Comparison of ENCODE assay signal across 11 cellular contexts in the genomic region with DNA sequence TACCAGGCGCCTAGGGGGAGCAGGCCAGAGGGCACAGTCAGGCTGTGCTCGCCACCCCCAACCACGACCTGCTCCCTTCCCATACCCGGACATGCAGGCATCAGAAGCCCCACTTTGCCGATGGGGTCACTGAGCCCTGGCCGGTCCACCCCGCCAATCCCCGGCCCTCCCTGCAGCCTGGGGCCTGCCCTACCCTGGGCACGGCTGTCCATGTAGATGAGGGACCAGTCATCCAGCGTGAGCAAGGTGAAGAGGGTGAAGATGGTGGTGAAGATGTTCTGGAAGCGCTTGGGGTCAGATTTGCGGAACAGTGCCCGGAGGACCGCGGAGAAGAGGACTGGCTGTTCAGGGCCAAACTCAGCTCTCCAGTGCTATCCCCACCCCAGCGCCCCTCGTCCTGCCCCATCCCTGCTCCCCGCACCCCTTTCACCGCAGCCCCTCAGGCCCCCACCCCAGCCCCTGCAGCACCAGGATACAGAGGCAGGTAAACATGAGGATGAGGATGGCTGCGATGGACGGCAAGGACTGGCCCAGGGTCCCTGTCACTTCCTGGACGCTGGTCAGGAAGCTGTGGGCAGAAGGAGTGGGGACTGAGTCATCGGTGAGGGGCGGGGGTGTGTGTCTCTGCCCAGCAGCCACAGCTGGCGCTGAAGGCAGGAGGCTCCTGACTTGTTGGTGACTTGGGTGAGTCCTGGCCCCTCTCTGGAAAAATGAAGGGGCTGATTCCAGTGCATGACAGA. TPM values are rescaled to one million over a fixed set of nuclear protein-coding genes. Genes with fewer than 3 reads are reported as not detected.
DNase-seq lines count a peak whose midpoint lies in the region; ATAC-seq, FAIRE-seq and TF ChIP-seq lines count a peak whose summit lies in the region.
"Had no signal": no experiment of that assay in that cellular context is flagged by ENCODE, and none has a peak within 500 bp of the region (broad histone marks: within the 10 kb centered on the region; RNA-seq: fewer than 3 reads in every experiment).

No MANE protein-coding gene starts in this region.

- no peak overlapping the region for H3K18ac ChIP-seq in trophoblast cell (ENCODE audit: low read length)

- intact Hi-C loops in esophagus muscularis mucosa (cut with DNase I), result no loop called here

- no peak for FAIRE-seq in bronchial epithelial cell (lab: Jason Lieb, UNC)

- H3K27ac ChIP-seq in trophoblast cell (ENCODE audit: low read depth, low read length), result no peak overlapping the region
- H3K27ac ChIP-seq in esophagus muscularis mucosa (replicated peaks in 1 of 4), result no peak overlapping the region

- no CpG with 5 or more reads among the region's 25 CpGs for WGBS in trophoblast cell (ENCODE audit: extremely low coverage, insufficient coverage, insufficient read length)
- 76% methylated on average over 23 of the region's 25 CpGs for WGBS in esophagus muscularis mucosa

- H3K4ac ChIP-seq in trophoblast cell (ENCODE audit: low read depth, low read length), result no peak overlapping the region

- H3K9ac ChIP-seq in trophoblast cell (ENCODE audit: low read length), result no peak overlapping the region

- no peak overlapping the region for H3K4me3 Mint-ChIP-seq in WTC11

- ATAC-seq in WTC11, result no peak

- no peaks in the 10 kb centered on the region for H3K4me1 Mint-ChIP-seq in WTC11

- H2AFZ ChIP-seq in trophoblast cell (ENCODE audit: insufficient read depth, low read length, poor library complexity), result no peak overlapping the region

- CTCF ChIA-PET in WTC11 (lab: Charles Lee), result no interaction called here

- no peak overlapping the region for H3K4me2 ChIP-seq in trophoblast cell (ENCODE audit: low read length)

- peak overlapping the region; percentile 22 for H2AK5ac ChIP-seq in trophoblast cell (ENCODE audit: low read length)

- no peak overlapping the region for H4K8ac ChIP-seq in trophoblast cell (ENCODE audit: low read depth, low read length)

- H2BK120ac ChIP-seq in trophoblast cell (ENCODE audit: insufficient read depth, low read length, poor library complexity), result no peak overlapping the region

- H3K9me3 ChIP-seq in trophoblast cell (ENCODE audit: insufficient read depth, low read depth, low read length), result peaks cover 4% of the 10 kb centered on the region
- H3K9me3 ChIP-seq in esophagus muscularis mucosa, result no peaks in the 10 kb centered on the region

- TF ChIP-seq CTCF in bronchial epithelial cell (IDR thresholded peaks at IDR 0.05; ENCODE audit: insufficient read depth, low read length, severe bottlenecking) (no peak), WTC11 (IDR thresholded peaks at IDR 0.05) (no peak), esophagus muscularis mucosa (IDR thresholded peaks at IDR 0.05) (no peak)

- H2BK12ac ChIP-seq in trophoblast cell (ENCODE audit: low read length), result peak overlapping the region; percentile 71

- H3K79me1 ChIP-seq in trophoblast cell (ENCODE audit: low read length), result no peaks in the 10 kb centered on the region

- POLR2A ChIA-PET in WTC11 (lab: Charles Lee), result no interaction called here

- H3K79me2 ChIP-seq in trophoblast cell (ENCODE audit: control insufficient read depth, insufficient read depth, low read length, poor library complexity), result no peaks in the 10 kb centered on the region

- no peak overlapping the region for H4K12ac ChIP-seq in trophoblast cell (ENCODE audit: low read depth, low read length)

- peaks cover 29% of the 10 kb centered on the region for H3K27me3 Mint-ChIP-seq in WTC11 (ENCODE audit: low read depth)

- no peak for TF ChIP-seq EP300 in esophagus muscularis mucosa (IDR thresholded peaks at IDR 0.05)

- H3K4me1 ChIP-seq in trophoblast cell (ENCODE audit: control insufficient read depth in 1 of 2, insufficient read depth in 2 of 2, low read length in 2 of 2), result peaks cover 0 to 3% of the 10 kb centered on the region in 2 experiments
- peaks cover 7 to 14% (median 11%) of the 10 kb centered on the region in 4 donors for H3K4me1 ChIP-seq in esophagus muscularis mucosa

- H3K4me3 ChIP-seq in bronchial epithelial cell (ENCODE audit: low read depth, low read length) (no peak overlapping the region), trophoblast cell (ENCODE audit: low read depth, low read length) (no peak overlapping the region), esophagus muscularis mucosa (no peak overlapping the region)

- H4K91ac ChIP-seq in trophoblast cell (ENCODE audit: low read depth, low read length), result no peak overlapping the region

- DNase-seq in GDM1 (lab: John Stamatoyannopoulos, UW), result peak; percentile 52
- DNase-seq in NOMO-1 treated with dmso at 0.1 percent for 144 hours (lab: John Stamatoyannopoulos, UW; ENCODE audit: unreplicated experiment), result peak; percentile 68
- DNase-seq in bronchial epithelial cell (ENCODE audit: low read depth), result peak; percentile 67
- DNase-seq in trophoblast cell, result peak; percentile 78 to 79
- DNase-seq in WTC11 (ENCODE audit: low spot score), result no peak
- DNase-seq in esophagus muscularis mucosa (ENCODE audit: extremely low spot score), result no peak
- DNase-seq in stimulated activated CD4-positive, alpha-beta T cell treated with anti-CD3 and anti-CD28 coated beads, Interleukin-15, amount 100 ng/mL, for 24 hours, result no peak
- no peak for DNase-seq in NCI-H2171 treated with DMSO at 0.1 percent for 48 hours (lab: John Stamatoyannopoulos, UW)
- DNase-seq: naive B cell, NCI-H526 treated with DMSO at 0.1 percent for 48 hours had no signal

- no peak overlapping the region for H3K23ac ChIP-seq in trophoblast cell (ENCODE audit: low read length)

- no peaks in the 10 kb centered on the region for H3K27me3 ChIP-seq in bronchial epithelial cell (ENCODE audit: control insufficient read depth, insufficient read depth, low read length)
- no peaks in the 10 kb centered on the region for H3K27me3 ChIP-seq in trophoblast cell (ENCODE audit: insufficient read depth, low read length)
- H3K27me3 ChIP-seq in esophagus muscularis mucosa, result no peaks in the 10 kb centered on the region

- H3K27ac Mint-ChIP-seq in WTC11, result no peak overlapping the region
- H3K27ac Mint-ChIP-seq: naive B cell had no signal

- H3K36me3 Mint-ChIP-seq in WTC11, result no peaks in the 10 kb centered on the region
- H3K36me3 Mint-ChIP-seq: naive B cell had no signal

- H3K36me3 ChIP-seq in bronchial epithelial cell (ENCODE audit: control insufficient read depth, insufficient read depth, low read length) (no peaks in the 10 kb centered on the region), trophoblast cell (ENCODE audit: control insufficient read depth in 1 of 2, insufficient read depth in 2 of 2, low read length in 2 of 2) (no peaks in the 10 kb centered on the region), esophagus muscularis mucosa (no peaks in the 10 kb centered on the region)

- no peaks in the 10 kb centered on the region for H3K9me3 Mint-ChIP-seq in WTC11
- H3K9me3 Mint-ChIP-seq: naive B cell had no signal

- no peak overlapping the region for H3K14ac ChIP-seq in trophoblast cell (ENCODE audit: low read length)

- no peak for TF ChIP-seq POLR2A in esophagus muscularis mucosa (IDR thresholded peaks at IDR 0.05; ENCODE audit: low read depth)

- no peak overlapping the region for H2BK5ac ChIP-seq in trophoblast cell (ENCODE audit: low read depth, low read length, poor library complexity)

TF ChIP-seq in WTC11, 78 proteins besides CTCF, POLR2A, EP300 and RAD21 (continues in another document):
- TF ChIP-seq, protein P1, sequence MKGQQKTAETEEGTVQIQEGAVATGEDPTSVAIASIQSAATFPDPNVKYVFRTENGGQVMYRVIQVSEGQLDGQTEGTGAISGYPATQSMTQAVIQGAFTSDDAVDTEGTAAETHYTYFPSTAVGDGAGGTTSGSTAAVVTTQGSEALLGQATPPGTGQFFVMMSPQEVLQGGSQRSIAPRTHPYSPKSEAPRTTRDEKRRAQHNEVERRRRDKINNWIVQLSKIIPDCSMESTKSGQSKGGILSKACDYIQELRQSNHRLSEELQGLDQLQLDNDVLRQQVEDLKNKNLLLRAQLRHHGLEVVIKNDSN (CRISPR knock-in tag; IDR thresholded peaks at IDR 0.05), result no peak
- TF ChIP-seq, protein P2, sequence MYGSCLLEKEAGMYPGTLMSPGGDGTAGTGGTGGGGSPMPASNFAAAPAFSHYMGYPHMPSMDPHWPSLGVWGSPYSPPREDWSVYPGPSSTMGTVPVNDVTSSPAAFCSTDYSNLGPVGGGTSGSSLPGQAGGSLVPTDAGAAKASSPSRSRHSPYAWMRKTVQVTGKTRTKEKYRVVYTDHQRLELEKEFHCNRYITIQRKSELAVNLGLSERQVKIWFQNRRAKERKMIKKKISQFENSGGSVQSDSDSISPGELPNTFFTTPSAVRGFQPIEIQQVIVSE (CRISPR knock-in tag; IDR thresholded peaks at IDR 0.05; ENCODE audit: borderline replicate concordance), result no peak
- TF ChIP-seq, protein P3, sequence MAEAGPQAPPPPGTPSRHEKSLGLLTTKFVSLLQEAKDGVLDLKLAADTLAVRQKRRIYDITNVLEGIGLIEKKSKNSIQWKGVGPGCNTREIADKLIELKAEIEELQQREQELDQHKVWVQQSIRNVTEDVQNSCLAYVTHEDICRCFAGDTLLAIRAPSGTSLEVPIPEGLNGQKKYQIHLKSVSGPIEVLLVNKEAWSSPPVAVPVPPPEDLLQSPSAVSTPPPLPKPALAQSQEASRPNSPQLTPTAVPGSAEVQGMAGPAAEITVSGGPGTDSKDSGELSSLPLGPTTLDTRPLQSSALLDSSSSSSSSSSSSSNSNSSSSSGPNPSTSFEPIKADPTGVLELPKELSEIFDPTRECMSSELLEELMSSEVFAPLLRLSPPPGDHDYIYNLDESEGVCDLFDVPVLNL (CRISPR knock-in tag; IDR thresholded peaks at IDR 0.05; ENCODE audit: borderline replicate concordance, low read depth), result no peak
- TF ChIP-seq ZNF121 (CRISPR knock-in tag; IDR thresholded peaks at IDR 0.05), result no peak
- no peak for TF ChIP-seq PRRX2 (CRISPR knock-in tag; IDR thresholded peaks at IDR 0.05)
- no peak for TF ChIP-seq MYBL2 (CRISPR knock-in tag; IDR thresholded peaks at IDR 0.05)
- no peak for TF ChIP-seq MXD4 (CRISPR knock-in tag; IDR thresholded peaks at IDR 0.05; ENCODE audit: borderline replicate concordance)

RNA-seq across cellular contexts. Expression of a gene that starts 5.5 kb away (rescaled TPM):
- total RNA-seq in bronchial epithelial cell (0.26 TPM in 1 of 2 replicates, not detected in the other), WTC11 (2021) (not detected in 3 replicates), esophagus muscularis mucosa (under 1 TPM in 1 of 4 donors, not detected in 3; 0.52 TPM)
- polyA plus RNA-seq in trophoblast cell (2013), result 0.04 TPM in 1 of 2 replicates, not detected in the other

RNA-seq across cellular contexts. Expression of a gene that starts 9.0 kb away (rescaled TPM):
- 3.9 and 4.4 TPM in 2 replicates for total RNA-seq in bronchial epithelial cell
- polyA plus RNA-seq in trophoblast cell (2013), result 15.1 and 18.1 TPM in 2 replicates
- total RNA-seq in WTC11 (2021), result 0.72 to 2.7 TPM (median 1.9 TPM) in 3 replicates
- total RNA-seq in esophagus muscularis mucosa, result not detected
- total RNA-seq: subcutaneous adipose tissue had no signal

RNA-seq across cellular contexts. Expression of a gene that starts 18.5 kb away (rescaled TPM):
- 8.4 and 14.0 TPM in 2 replicates for total RNA-seq in bronchial epithelial cell
- 248 and 252 TPM in 2 replicates for polyA plus RNA-seq in trophoblast cell (2013)
- total RNA-seq in WTC11 (2021), result 269 to 314 TPM (median 310 TPM) in 3 replicates
- total RNA-seq in esophagus muscularis mucosa, result 10 to 100 TPM; 46.9 to 72.5 (median 57.9) TPM

RNA-seq across cellular contexts. Expression of a gene that starts 18.8 kb away (rescaled TPM):
- total RNA-seq in bronchial epithelial cell (39.7 and 44.5 TPM in 2 replicates), WTC11 (2021) (29.7 to 37.6 TPM (median 32.6 TPM) in 3 replicates), esophagus muscularis mucosa (10 to 100 TPM; 25.3 to 34.9 (median 28.2) TPM)
- 38.7 and 41.3 TPM in 2 replicates for polyA plus RNA-seq in trophoblast cell (2013)

RNA-seq across cellular contexts. Expression of a gene that starts 28.2 kb away (rescaled TPM):
- total RNA-seq in bronchial epithelial cell, result not detected in 2 replicates
- polyA plus RNA-seq in trophoblast cell (2013), result 0.12 TPM in 2 replicates
- total RNA-seq in WTC11 (2021), result 21.3 to 22.6 TPM (median 21.6 TPM) in 3 replicates
- 1 to 10 TPM in 3 of 4 donors, under 1 TPM in 1; 0.83 to 7.4 (median 3.3) TPM for total RNA-seq in esophagus muscularis mucosa

Comparison
In these comparisons a context has a peak if more than half of its experiments do, and no peak if none do; other contexts are left out.
1. DNase-seq: peak in GDM1 (single experiment), NOMO-1 treated with dmso at 0.1 percent for 144 hours (single experiment), bronchial epithelial cell (single experiment) and trophoblast cell (2 of 2); none in WTC11 (single experiment), esophagus muscularis mucosa (single experiment), stimulated activated CD4-positive, alpha-beta T cell treated with anti-CD3 and anti-CD28 coated beads, Interleukin-15, amount 100 ng/mL, for 24 hours (single experiment) and NCI-H2171 treated with DMSO at 0.1 percent for 48 hours (single experiment).